Comparison of ENCODE assay signal across 8 cellular contexts in genomic region chr15:21107399-21108381, GRCh38.
A peak's percentile ranks its signal among the peaks of the same experiment; 100 is the strongest.
DNase-seq lines count a peak whose midpoint lies in the region; ATAC-seq, FAIRE-seq and TF ChIP-seq lines count a peak whose summit lies in the region.
"Not testable (repeated sequence)": the region's sequence is repeated elsewhere in the genome, so short reads cannot be mapped to it uniquely, and the experiment has no call there.

No MANE protein-coding gene starts in this region.

- DNase-seq in HTR-8/SVneo (ENCODE audit: insufficient read length, low spot score); activated naive CD8-positive, alpha-beta T cell treated with anti-CD3 and anti-CD28 coated beads, Interleukin-2, amount 50 U/mL, for 24 hours: not testable (repeated sequence)
- peak; percentile 59 for DNase-seq in activated CD4-positive, alpha-beta T cell treated with anti-CD3 and anti-CD28 coated beads, Interleukin-2, amount 10 ng/mL, durations not matched to agents 24 days and 14 days
- DNase-seq in Right ventricle myocardium inferior (ENCODE audit: missing footprints) (peak; percentile 90), left colon (peak; percentile 0 to 30), osteocyte (ENCODE audit: extremely low spot score, unreplicated experiment) (peak; percentile 97), aorta (peak; percentile 58 to 86)
- peak in 1 of 2 donors; percentile 2 for DNase-seq in stimulated activated effector memory CD8-positive, alpha-beta T cell treated with anti-CD3 and anti-CD28 coated beads, Interleukin-12 subunit alpha, Interleukin-12 subunit beta, amount 100 ng/mL, for 72 hours (ENCODE audit: low spot score in 2 of 2)

- intact Hi-C loops in activated CD4-positive, alpha-beta T cell treated with anti-CD3 and anti-CD28 coated beads, Interleukin-2, amount 10 ng/mL, durations not matched to agents 24 days and 14 days (cut with micrococcal nuclease); Right ventricle myocardium inferior (cut with DNase I); left colon (cut with DNase I, micrococcal nuclease); aorta (cut with DNase I): not testable (repeated sequence)

- not testable (repeated sequence) for H3K4me3 Mint-ChIP-seq in activated CD4-positive, alpha-beta T cell treated with anti-CD3 and anti-CD28 coated beads, Interleukin-2, amount 10 ng/mL, durations not matched to agents 24 days and 14 days; activated naive CD8-positive, alpha-beta T cell treated with anti-CD3 and anti-CD28 coated beads, Interleukin-2, amount 50 U/mL, for 24 hours; osteocyte (ENCODE audit: unreplicated experiment); stimulated activated effector memory CD8-positive, alpha-beta T cell treated with anti-CD3 and anti-CD28 coated beads, Interleukin-12 subunit alpha, Interleukin-12 subunit beta, amount 100 ng/mL, for 72 hours

- not testable (repeated sequence) for H3K36me3 Mint-ChIP-seq in activated CD4-positive, alpha-beta T cell treated with anti-CD3 and anti-CD28 coated beads, Interleukin-2, amount 10 ng/mL, durations not matched to agents 24 days and 14 days (ENCODE audit: low read depth); activated naive CD8-positive, alpha-beta T cell treated with anti-CD3 and anti-CD28 coated beads, Interleukin-2, amount 50 U/mL, for 24 hours (ENCODE audit: low read depth); osteocyte (ENCODE audit: unreplicated experiment); stimulated activated effector memory CD8-positive, alpha-beta T cell treated with anti-CD3 and anti-CD28 coated beads, Interleukin-12 subunit alpha, Interleukin-12 subunit beta, amount 100 ng/mL, for 72 hours

- not testable (repeated sequence) for H3K4me1 ChIP-seq in aorta (ENCODE audit: control insufficient read depth in 1 of 2, insufficient read depth in 2 of 2, low read length in 2 of 2)

- WGBS in aorta, 2 donors = no CpG with 5 or more reads among the region's 10 CpGs

- FAIRE-seq in HTR-8/SVneo (lab: Jason Lieb, UNC) = peak; percentile 42

- TF ChIP-seq CTCF in osteocyte (IDR thresholded peaks at IDR 0.05) = not testable (repeated sequence)

- not testable (repeated sequence) for H3K4me3 ChIP-seq in aorta (ENCODE audit: low read length in 2 of 2)

- H3K27ac ChIP-seq in aorta (ENCODE audit: low read depth in 1 of 2, low read length in 2 of 2) = not testable (repeated sequence)

- not testable (repeated sequence) for H3K27ac Mint-ChIP-seq in activated CD4-positive, alpha-beta T cell treated with anti-CD3 and anti-CD28 coated beads, Interleukin-2, amount 10 ng/mL, durations not matched to agents 24 days and 14 days; activated naive CD8-positive, alpha-beta T cell treated with anti-CD3 and anti-CD28 coated beads, Interleukin-2, amount 50 U/mL, for 24 hours; osteocyte (ENCODE audit: unreplicated experiment); stimulated activated effector memory CD8-positive, alpha-beta T cell treated with anti-CD3 and anti-CD28 coated beads, Interleukin-12 subunit alpha, Interleukin-12 subunit beta, amount 100 ng/mL, for 72 hours

- H3K9me3 Mint-ChIP-seq in activated CD4-positive, alpha-beta T cell treated with anti-CD3 and anti-CD28 coated beads, Interleukin-2, amount 10 ng/mL, durations not matched to agents 24 days and 14 days; activated naive CD8-positive, alpha-beta T cell treated with anti-CD3 and anti-CD28 coated beads, Interleukin-2, amount 50 U/mL, for 24 hours; osteocyte (ENCODE audit: unreplicated experiment); stimulated activated effector memory CD8-positive, alpha-beta T cell treated with anti-CD3 and anti-CD28 coated beads, Interleukin-12 subunit alpha, Interleukin-12 subunit beta, amount 100 ng/mL, for 72 hours: not testable (repeated sequence)

- not testable (repeated sequence) for H3K27me3 ChIP-seq in aorta (ENCODE audit: control insufficient read depth in 1 of 2, insufficient read depth in 2 of 2, low read length in 1 of 2)

- not testable (repeated sequence) for H3K36me3 ChIP-seq in aorta (ENCODE audit: control insufficient read depth in 1 of 2, insufficient read depth in 2 of 2, low read length in 1 of 2)

- not testable (repeated sequence) for H3K4me1 Mint-ChIP-seq in activated CD4-positive, alpha-beta T cell treated with anti-CD3 and anti-CD28 coated beads, Interleukin-2, amount 10 ng/mL, durations not matched to agents 24 days and 14 days; activated naive CD8-positive, alpha-beta T cell treated with anti-CD3 and anti-CD28 coated beads, Interleukin-2, amount 50 U/mL, for 24 hours; osteocyte (ENCODE audit: unreplicated experiment); stimulated activated effector memory CD8-positive, alpha-beta T cell treated with anti-CD3 and anti-CD28 coated beads, Interleukin-12 subunit alpha, Interleukin-12 subunit beta, amount 100 ng/mL, for 72 hours

- not testable (repeated sequence) for H3K9me3 ChIP-seq in aorta (ENCODE audit: control insufficient read depth, low read length)

- not testable (repeated sequence) for H3K27me3 Mint-ChIP-seq in activated CD4-positive, alpha-beta T cell treated with anti-CD3 and anti-CD28 coated beads, Interleukin-2, amount 10 ng/mL, durations not matched to agents 24 days and 14 days; activated naive CD8-positive, alpha-beta T cell treated with anti-CD3 and anti-CD28 coated beads, Interleukin-2, amount 50 U/mL, for 24 hours; osteocyte (ENCODE audit: unreplicated experiment)

- ATAC-seq in activated naive CD8-positive, alpha-beta T cell treated with anti-CD3 and anti-CD28 coated beads, Interleukin-2, amount 50 U/mL, for 24 hours = peak; percentile 29
- ATAC-seq in Right ventricle myocardium inferior = peak; percentile 77
- ATAC-seq in left colon; aorta (ENCODE audit: low FRiP score): not testable (repeated sequence)
- peak; percentile 59 for ATAC-seq in stimulated activated effector memory CD8-positive, alpha-beta T cell treated with anti-CD3 and anti-CD28 coated beads, Interleukin-12 subunit alpha, Interleukin-12 subunit beta, amount 100 ng/mL, for 72 hours
